Comparison of ENCODE assay signal across 16 cellular contexts in the genomic region with DNA sequence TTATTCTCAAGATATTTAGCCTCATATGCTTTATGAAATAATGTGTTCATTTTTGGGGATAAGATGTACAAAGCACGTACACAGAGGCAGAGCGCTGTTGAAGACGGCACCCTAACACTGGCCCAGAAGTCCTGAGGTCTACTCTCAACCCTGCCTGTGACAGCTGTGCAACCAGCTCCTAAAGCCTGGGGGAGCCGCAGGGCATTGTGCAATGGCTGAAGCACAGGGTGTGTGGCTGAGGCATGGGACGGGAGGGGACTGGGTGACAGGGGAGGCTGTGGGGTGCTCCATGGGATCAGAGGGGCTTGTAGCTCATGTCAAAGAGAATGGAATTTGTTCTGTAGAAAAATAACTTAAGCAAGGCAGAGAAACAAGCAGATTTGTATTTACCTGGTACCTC. TPM values are rescaled to one million over a fixed set of nuclear protein-coding genes. Genes with fewer than 3 reads are reported as not detected.
DNase-seq lines count a peak whose midpoint lies in the region; ATAC-seq and TF ChIP-seq lines count a peak whose summit lies in the region.
"Had no signal": no experiment of that assay in that cellular context is flagged by ENCODE, and none has a peak within 500 bp of the region (broad histone marks: within the 10 kb centered on the region; RNA-seq: fewer than 3 reads in every experiment).

No MANE protein-coding gene starts in this region.

- DNase-seq in stimulated activated naive CD8-positive, alpha-beta T cell treated with anti-CD3 and anti-CD28 coated beads, Interleukin-15, Interleukin-2, amounts not matched to agents 100 U/mL and 50 U/mL, for 24 hours, result no peak
- DNase-seq in stimulated activated naive CD8-positive, alpha-beta T cell treated with anti-CD3 and anti-CD28 coated beads, Interleukin-15, amount 100 ng/mL, for 72 hours, result no peak
- peak; percentile 72 for DNase-seq in NB4 (ENCODE audit: low read depth)
- DNase-seq in spleen, result peak; percentile 15
- no peak for DNase-seq in cerebellum (ENCODE audit: low spot score)
- no peak for DNase-seq in germinal center (ENCODE audit: low spot score)
- no peak for DNase-seq in activated CD4-positive, alpha-beta T cell treated with anti-CD3 and anti-CD28 coated beads for 48 hours
- DNase-seq: ACHN; Calu3; CD4-positive, CD25-positive, alpha-beta regulatory T cell; DMS 273 treated with DMSO at 0.1 percent for 48 hours; GOT3; H9 had no signal

- no peak overlapping the region for H3K4me3 Mint-ChIP-seq in stimulated activated naive CD8-positive, alpha-beta T cell treated with anti-CD3 and anti-CD28 coated beads, Interleukin-15, amount 100 ng/mL, for 72 hours
- H3K4me3 Mint-ChIP-seq: CD4-positive, CD25-positive, alpha-beta regulatory T cell; H9 had no signal

- H3K9me3 Mint-ChIP-seq in stimulated activated naive CD8-positive, alpha-beta T cell treated with anti-CD3 and anti-CD28 coated beads, Interleukin-15, amount 100 ng/mL, for 72 hours, result no peaks in the 10 kb centered on the region
- H3K9me3 Mint-ChIP-seq: CD4-positive, CD25-positive, alpha-beta regulatory T cell; H9 had no signal

- H3K27me3 Mint-ChIP-seq in stimulated activated naive CD8-positive, alpha-beta T cell treated with anti-CD3 and anti-CD28 coated beads, Interleukin-15, amount 100 ng/mL, for 72 hours, result no peaks in the 10 kb centered on the region

- TF ChIP-seq CTCF in NB4 (IDR thresholded peaks at IDR 0.05; ENCODE audit: low read depth, low read length) (no peak), spleen (IDR thresholded peaks at IDR 0.05 in 8 of 11, conservative IDR thresholded peaks at IDR 0.05 in 3 of 11) (no peak)

- 71 to 89% (median 82%) methylated on average over 5 of the region's 5 CpGs for WGBS in spleen, 5 donors

- intact Hi-C loops in spleen (cut with DNase I; ENCODE audit: low total_unique reads), result no loop called here

- H3K4me3 ChIP-seq in NB4 (ENCODE audit: low read depth, low read length) (no peak overlapping the region), spleen (no peak overlapping the region)
- H3K4me3 ChIP-seq: BLaER1 treated with 17β-estradiol and CSF1 and Interleukin-3, amounts not matched to agents 10 nM and 100 nM had no signal

- H3K4me1 Mint-ChIP-seq in stimulated activated naive CD8-positive, alpha-beta T cell treated with anti-CD3 and anti-CD28 coated beads, Interleukin-15, amount 100 ng/mL, for 72 hours, result peaks cover 12% of the 10 kb centered on the region
- H3K4me1 Mint-ChIP-seq: H9 had no signal

- peaks cover 0 to 4% (median 0%) of the 10 kb centered on the region in 6 donors for H3K4me1 ChIP-seq in spleen

- no peak overlapping the region for H3K27ac ChIP-seq in spleen
- H3K27ac ChIP-seq: BLaER1 treated with 17β-estradiol and CSF1 and Interleukin-3, amounts not matched to agents 10 nM and 100 nM; HL-60 had no signal

- TF ChIP-seq POLR2A in NB4 (IDR thresholded peaks at IDR 0.05; ENCODE audit: extremely low read depth, insufficient read length), result no peak
- TF ChIP-seq POLR2A in spleen (IDR thresholded peaks at IDR 0.05), result no peak

- ATAC-seq in stimulated activated naive CD8-positive, alpha-beta T cell treated with anti-CD3 and anti-CD28 coated beads, Interleukin-15, Interleukin-2, amounts not matched to agents 100 U/mL and 50 U/mL, for 24 hours, result peak; percentile 32
- no peak for ATAC-seq in stimulated activated naive CD8-positive, alpha-beta T cell treated with anti-CD3 and anti-CD28 coated beads, Interleukin-15, amount 100 ng/mL, for 72 hours
- peak; percentile 36 for ATAC-seq in esophagus mucosa

- no peaks in the 10 kb centered on the region for H3K9me3 ChIP-seq in spleen
- H3K9me3 ChIP-seq: BLaER1 treated with 17β-estradiol and CSF1 and Interleukin-3, amounts not matched to agents 10 nM and 100 nM had no signal

- H3K27ac Mint-ChIP-seq in stimulated activated naive CD8-positive, alpha-beta T cell treated with anti-CD3 and anti-CD28 coated beads, Interleukin-15, amount 100 ng/mL, for 72 hours, result no peak overlapping the region
- H3K27ac Mint-ChIP-seq: CD4-positive, CD25-positive, alpha-beta regulatory T cell; H9 had no signal

- no peaks in the 10 kb centered on the region for H3K27me3 ChIP-seq in spleen (replicated peaks in 1 of 7)
- H3K27me3 ChIP-seq: BLaER1 treated with 17β-estradiol and CSF1 and Interleukin-3, amounts not matched to agents 10 nM and 100 nM had no signal

- no peaks in the 10 kb centered on the region for H3K36me3 ChIP-seq in spleen
- H3K36me3 ChIP-seq: BLaER1 treated with 17β-estradiol and CSF1 and Interleukin-3, amounts not matched to agents 10 nM and 100 nM had no signal

RNA-seq across cellular contexts. Expression of a gene that starts 27.7 kb away (rescaled TPM):
- total RNA-seq in esophagus mucosa (0.72 TPM), spleen (1 to 10 TPM in 1 of 7 donors, under 1 TPM in 5, not detected in 1; 0.06 to 3.0 (median 0.49) TPM), cerebellum (14.7 TPM)
- polyA plus RNA-seq in spleen, result under 1 TPM; 0.02 to 0.26 (median 0.07) TPM
- total RNA-seq: CD4-positive, CD25-positive, alpha-beta regulatory T cell had no signal
- polyA plus RNA-seq: CD4-positive, CD25-positive, alpha-beta regulatory T cell had no signal

RNA-seq across cellular contexts. Expression of a gene that starts 28.0 kb away (rescaled TPM):
- total RNA-seq in esophagus mucosa (18.4 TPM), spleen (10 to 100 TPM; 20.2 to 28.5 (median 22.2) TPM), cerebellum (17.4 TPM)
- polyA plus RNA-seq in spleen, result 10 to 100 TPM; 24.6 to 37.2 (median 28.1) TPM

RNA-seq across cellular contexts. Expression of a gene that starts 53.3 kb away (rescaled TPM):
- total RNA-seq in esophagus mucosa (90.9 TPM), spleen (10 to 100 TPM; 28.6 to 59.9 (median 50.6) TPM), cerebellum (23.0 TPM)
- polyA plus RNA-seq in spleen, result 10 to 100 TPM; 24.3 to 44.3 (median 41.3) TPM

RNA-seq across cellular contexts. Expression of a gene that starts 58.5 kb away (rescaled TPM):
- total RNA-seq in esophagus mucosa, result 1.1 TPM
- 1 to 10 TPM in 3 of 7 donors, under 1 TPM in 1, not detected in 3; 0.80 to 2.7 (median 2.0) TPM for total RNA-seq in spleen
- under 1 TPM; 0.15 to 0.58 (median 0.16) TPM for polyA plus RNA-seq in spleen
- total RNA-seq in cerebellum, result 5.0 TPM
- total RNA-seq: CD4-positive, CD25-positive, alpha-beta regulatory T cell had no signal

Comparison
In these comparisons a context has a peak if more than half of its experiments do, and no peak if none do; other contexts are left out.
1. DNase-seq: peak in NB4 (single experiment) and spleen (single experiment); none in stimulated activated naive CD8-positive, alpha-beta T cell treated with anti-CD3 and anti-CD28 coated beads, Interleukin-15, Interleukin-2, amounts not matched to agents 100 U/mL and 50 U/mL, for 24 hours (single experiment), stimulated activated naive CD8-positive, alpha-beta T cell treated with anti-CD3 and anti-CD28 coated beads, Interleukin-15, amount 100 ng/mL, for 72 hours (0 of 2), cerebellum (single experiment), germinal center (single experiment) and activated CD4-positive, alpha-beta T cell treated with anti-CD3 and anti-CD28 coated beads for 48 hours (single experiment).